ENCODE assay signal across 22 cellular contexts in genomic region chr4:86481429-86481828, GRCh38.
A peak's percentile ranks its signal among the peaks of the same experiment; 100 is the strongest.
DNase-seq lines count a peak whose midpoint lies in the region; ATAC-seq, FAIRE-seq and TF ChIP-seq lines count a peak whose summit lies in the region.
"Had no signal": no experiment of that assay in that cellular context is flagged by ENCODE, and none has a peak within 500 bp of the region (broad histone marks: within the 10 kb centered on the region; RNA-seq: fewer than 3 reads in every experiment).

No MANE protein-coding gene starts in this region.

- ATAC-seq in GM23338, result peak; percentile 54
- ATAC-seq in WTC11, result peak; percentile 25
- ATAC-seq in lung (ENCODE audit: insufficient read depth, low FRiP score), result peak; percentile 34
- ATAC-seq in HG03354 (IDR thresholded peaks at IDR 0.05; ENCODE audit: poor library complexity, severe bottlenecking, unreplicated experiment), result no peak
- no peak for ATAC-seq in GM19324 (IDR thresholded peaks at IDR 0.05; ENCODE audit: low FRiP score, unreplicated experiment)
- ATAC-seq: psoas muscle had no signal

- H3K27ac ChIP-seq in GM23338 (ENCODE audit: low read depth) (peak overlapping the region; percentile 85), lung (ENCODE audit: low read depth in 1 of 2, low read length in 1 of 2) (no peak overlapping the region)
- H3K27ac ChIP-seq: breast epithelium, coronary artery, left ventricle myocardium inferior, psoas muscle, vagina had no signal

- TF ChIP-seq POLR2A in GM12891 (IDR thresholded peaks at IDR 0.05; ENCODE audit: low read depth, low read length), result no peak

- CTCF ChIA-PET in WTC11 (lab: Charles Lee), result interaction anchor here (0.7 to 3.1 kb wide), 3 partner anchors 12 to 17 kb away, joined by 4 to 27 read pairs (median 7); no protein-coding TSS in a partner anchor

- peaks cover 15% of the 10 kb centered on the region for H3K36me3 Mint-ChIP-seq in GM23338 (ENCODE audit: low read depth)
- H3K36me3 Mint-ChIP-seq in WTC11, result peaks cover 15% of the 10 kb centered on the region

- H3K4me1 ChIP-seq in GM23338 (ENCODE audit: insufficient read depth) (peaks cover 39% of the 10 kb centered on the region), lung (ENCODE audit: control insufficient read depth in 2 of 2, insufficient read depth in 2 of 2, low read length in 2 of 2) (no peaks in the 10 kb centered on the region)
- H3K4me1 ChIP-seq: breast epithelium, Caco-2, left ventricle myocardium inferior, psoas muscle, vagina had no signal

- H3K27ac Mint-ChIP-seq in GM23338 (no peak overlapping the region), WTC11 (no peak overlapping the region)
- H3K27ac Mint-ChIP-seq: activated B cell treated with CpG ODN at 0.5 μM for 24 hours had no signal

- H3K27me3 ChIP-seq in GM23338 (ENCODE audit: insufficient read depth) (no peaks in the 10 kb centered on the region), lung (ENCODE audit: control insufficient read depth, insufficient read depth) (no peaks in the 10 kb centered on the region)
- H3K27me3 ChIP-seq: breast epithelium, vagina had no signal

- peak; percentile 34 for DNase-seq in GM23338 (ENCODE audit: low spot score)
- DNase-seq in NCI-H146 treated with DMSO at 0.1 percent for 48 hours (lab: John Stamatoyannopoulos, UW; ENCODE audit: unreplicated experiment), result peak; percentile 3
- DNase-seq in WTC11 (ENCODE audit: low spot score), result no peak
- no peak for DNase-seq in lung (ENCODE audit: low spot score)
- no peak for DNase-seq in GM13977 (ENCODE audit: low spot score)
- DNase-seq in GM12891 (ENCODE audit: insufficient read length, low spot score), result no peak
- DNase-seq: activated B cell treated with CpG ODN at 0.5 μM for 24 hours; activated CD4-positive, alpha-beta T cell treated with anti-CD3 and anti-CD28 coated beads, Interleukin-2, amount 50 U/mL, for 48 hours; activated T-cell treated with anti-CD3 and anti-CD28 coated beads for 4 hours; Caco-2; glutamatergic neuron; left ventricle myocardium inferior; NCI-H1930; NCI-H524 treated with DMSO at 0.1 percent for 48 hours; nephron progenitor cell; psoas muscle had no signal

- H3K4me3 ChIP-seq in GM23338 (no peak overlapping the region), lung (no peak overlapping the region)
- H3K4me3 ChIP-seq: breast epithelium, coronary artery, HAP-1, left ventricle myocardium inferior, psoas muscle, vagina had no signal

- H3K4me2 ChIP-seq in GM23338, result no peak overlapping the region

- H2AFZ ChIP-seq in GM23338, result no peak overlapping the region

- in situ Hi-C loops in GM13977 (cut with MboI; ENCODE audit: low pct_unique_long_range_greater_than_20kb, low sequenced_read_pairs, unreplicated experiment), result no loop called here

- no peak overlapping the region for H3K4me3 Mint-ChIP-seq in GM23338
- H3K4me3 Mint-ChIP-seq in WTC11, result peak overlapping the region; percentile 8; the same call in 1 of the 2 replicates
- H3K4me3 Mint-ChIP-seq: activated B cell treated with CpG ODN at 0.5 μM for 24 hours had no signal

- H3F3A ChIP-seq in GM23338 (replicated peaks; ENCODE audit: low read depth), result no peaks in the 10 kb centered on the region

- no peaks in the 10 kb centered on the region for H3K9me3 ChIP-seq in lung (ENCODE audit: control insufficient read depth in 2 of 2, insufficient read depth in 1 of 2, low read length in 1 of 2)
- H3K9me3 ChIP-seq: breast epithelium, Caco-2, HAP-1, left ventricle myocardium inferior, psoas muscle, vagina had no signal

- H3K9me2 ChIP-seq in GM23338 (ENCODE audit: insufficient read depth), result no peaks in the 10 kb centered on the region

- TF ChIP-seq CTCF in GM23338 (conservative IDR thresholded peaks at IDR 0.05; ENCODE audit: low read depth in 2 of 2) (no peak), WTC11 (IDR thresholded peaks at IDR 0.05) (no peak), lung (IDR thresholded peaks at IDR 0.05; ENCODE audit: control extremely low read depth, extremely low read depth) (no peak), GM13977 (IDR thresholded peaks at IDR 0.05; ENCODE audit: extremely low read depth, insufficient read depth, missing control alignments) (no peak)

- FAIRE-seq in GM12891 (lab: Jason Lieb, UNC), result no peak

- 70% methylated on average over 1 of the region's 1 CpG for WGBS in lung, 2 donors

- peaks cover 30% of the 10 kb centered on the region; the same call in 2 of the 3 replicates for H3K4me1 Mint-ChIP-seq in GM23338
- peaks cover 36% of the 10 kb centered on the region for H3K4me1 Mint-ChIP-seq in WTC11

- POLR2A ChIA-PET in WTC11 (lab: Charles Lee), result interaction anchor here (0.5 kb wide), 1 partner anchor 212 kb away, joined by 6 read pairs; no protein-coding TSS in a partner anchor

- H3K9me3 Mint-ChIP-seq in GM23338 (peaks cover 9% of the 10 kb centered on the region), WTC11 (peaks cover 11% of the 10 kb centered on the region)
- H3K9me3 Mint-ChIP-seq: activated B cell treated with CpG ODN at 0.5 μM for 24 hours had no signal

- H3K27me3 Mint-ChIP-seq in GM23338 (ENCODE audit: insufficient read depth, low read depth, poor library complexity) (peaks cover 2% of the 10 kb centered on the region), WTC11 (ENCODE audit: low read depth) (no peaks in the 10 kb centered on the region)
- H3K27me3 Mint-ChIP-seq: activated B cell treated with CpG ODN at 0.5 μM for 24 hours had no signal

- no peaks in the 10 kb centered on the region for H3K79me2 ChIP-seq in GM23338 (replicated peaks; ENCODE audit: insufficient read depth)

- no peaks in the 10 kb centered on the region for H4K20me1 ChIP-seq in GM23338 (replicated peaks; ENCODE audit: insufficient read depth)

- no peaks in the 10 kb centered on the region for H3K36me3 ChIP-seq in GM23338 (ENCODE audit: insufficient read depth)
- no peaks in the 10 kb centered on the region for H3K36me3 ChIP-seq in lung (ENCODE audit: control insufficient read depth in 2 of 2, insufficient read depth in 2 of 2, low read length in 2 of 2)
- H3K36me3 ChIP-seq: breast epithelium, HAP-1, left ventricle myocardium inferior, vagina had no signal

TF ChIP-seq in GM23338, 12 proteins besides CTCF, POLR2A, EP300 and RAD21 (continues in another document):
- TF ChIP-seq CREB1 (CRISPR knock-in tag; IDR thresholded peaks at IDR 0.05; ENCODE audit: low read depth) (no peak), ZNF331 (CRISPR knock-in tag; IDR thresholded peaks at IDR 0.05; ENCODE audit: low read depth) (no peak), NANOG (IDR thresholded peaks at IDR 0.05; ENCODE audit: borderline replicate concordance) (no peak), ETS1 (IDR thresholded peaks at IDR 0.05) (no peak), ZNF114 (CRISPR knock-in tag; IDR thresholded peaks at IDR 0.05) (no peak)

TF ChIP-seq in WTC11, 78 proteins besides CTCF, POLR2A, EP300 and RAD21 (continues in another document):
- TF ChIP-seq ZNF423 (CRISPR knock-in tag; IDR thresholded peaks at IDR 0.05) (no peak), FOXP1 (CRISPR knock-in tag; IDR thresholded peaks at IDR 0.05; ENCODE audit: borderline replicate concordance) (no peak)

TF ChIP-seq in GM12891, 5 proteins besides CTCF, POLR2A, EP300 and RAD21:
- no peak for TF ChIP-seq TAF1 (IDR thresholded peaks at IDR 0.05; ENCODE audit: low read depth, low read length)
- TF ChIP-seq PAX5 (IDR thresholded peaks at IDR 0.05; ENCODE audit: insufficient read depth, low read length, severe bottlenecking), result no peak
- no peak for TF ChIP-seq POU2F2 (IDR thresholded peaks at IDR 0.05; ENCODE audit: low read depth, low read length)
- no peak for TF ChIP-seq SPI1 (IDR thresholded peaks at IDR 0.05; ENCODE audit: low read depth, low read length)
- no peak for TF ChIP-seq POLR2AphosphoS5 (IDR thresholded peaks at IDR 0.05; ENCODE audit: low read depth, low read length)

Comparison
In these comparisons a context has a peak if more than half of its experiments do, and no peak if none do; other contexts are left out.
1. ATAC-seq: peak in GM23338 (single experiment), WTC11 (single experiment) and lung (single experiment); none in HG03354 (single experiment) and GM19324 (single experiment).
2. DNase-seq: peak in GM23338 (single experiment) and NCI-H146 treated with DMSO at 0.1 percent for 48 hours (single experiment); none in WTC11 (single experiment), lung (single experiment), GM13977 (single experiment) and GM12891 (single experiment).